In genomic region chr1:51960262-51960661, GRCh38 we compare ENCODE assay signal across 19 cellular contexts. TPM values are rescaled to one million over a fixed set of nuclear protein-coding genes. Genes with fewer than 3 reads are reported as not detected.
DNase-seq lines count a peak whose midpoint lies in the region; ATAC-seq, FAIRE-seq and TF ChIP-seq lines count a peak whose summit lies in the region.
"Had no signal": no experiment of that assay in that cellular context is flagged by ENCODE, and none has a peak within 500 bp of the region (broad histone marks: within the 10 kb centered on the region; RNA-seq: fewer than 3 reads in every experiment).

No MANE protein-coding gene starts in this region.

- no peak overlapping the region for H3K27ac ChIP-seq in colonic mucosa
- H3K27ac ChIP-seq: gastrocnemius medialis, lower lobe of right lung, SJSA1 had no signal

- no peaks in the 10 kb centered on the region for H3K36me3 ChIP-seq in bronchial epithelial cell (ENCODE audit: control insufficient read depth, insufficient read depth, low read length)
- H3K36me3 ChIP-seq in colonic mucosa: no peaks in the 10 kb centered on the region
- H3K36me3 ChIP-seq: gastrocnemius medialis, lower lobe of right lung, MG63 had no signal

- TF ChIP-seq CTCF in bronchial epithelial cell (IDR thresholded peaks at IDR 0.05; ENCODE audit: insufficient read depth, low read length, severe bottlenecking) (no peak), colonic mucosa (IDR thresholded peaks at IDR 0.05) (no peak)

- H3K27me3 Mint-ChIP-seq in stimulated activated memory B cell treated with anti-CD40 and anti-IgM and Interleukin-4, amounts not matched to agents 10 μg/mL and 1 μg/mL and 100 μg/mL, for 72 hours: peaks cover 18% of the 10 kb centered on the region
- H3K27me3 Mint-ChIP-seq: activated CD4-positive, alpha-beta memory T cell treated with anti-CD3 and anti-CD28 coated beads for 36 hours had no signal

- FAIRE-seq in bronchial epithelial cell (lab: Jason Lieb, UNC): no peak
- FAIRE-seq: endometrium, HTR-8/SVneo had no signal

- no peak overlapping the region for H3K4me3 Mint-ChIP-seq in stimulated activated memory B cell treated with anti-CD40 and anti-IgM and Interleukin-4, amounts not matched to agents 10 μg/mL and 1 μg/mL and 100 μg/mL, for 72 hours
- H3K4me3 Mint-ChIP-seq: activated CD4-positive, alpha-beta memory T cell treated with anti-CD3 and anti-CD28 coated beads for 36 hours; activated naive CD8-positive, alpha-beta T cell treated with anti-CD3 and anti-CD28 coated beads, Interleukin-2, amount 50 U/mL, for 24 hours; CD8-positive, alpha-beta memory T cell; naive thymus-derived CD8-positive, alpha-beta T cell had no signal

- H3K4me3 ChIP-seq in bronchial epithelial cell (ENCODE audit: low read depth, low read length): no peak overlapping the region
- no peak overlapping the region for H3K4me3 ChIP-seq in colonic mucosa
- H3K4me3 ChIP-seq: gastrocnemius medialis, lower lobe of right lung, MG63, SJSA1 had no signal

- H3K9ac ChIP-seq in colonic mucosa (ENCODE audit: low read depth in 2 of 2, low read length in 2 of 2): no peak overlapping the region

- intact Hi-C loops in colonic mucosa (cut with DNase I): no loop called here

- H3K4me1 Mint-ChIP-seq in stimulated activated memory B cell treated with anti-CD40 and anti-IgM and Interleukin-4, amounts not matched to agents 10 μg/mL and 1 μg/mL and 100 μg/mL, for 72 hours: peaks cover 20% of the 10 kb centered on the region
- H3K4me1 Mint-ChIP-seq: CD8-positive, alpha-beta memory T cell had no signal

- H3K27me3 ChIP-seq in bronchial epithelial cell (ENCODE audit: control insufficient read depth, insufficient read depth, low read length) (no peaks in the 10 kb centered on the region), colonic mucosa (no peaks in the 10 kb centered on the region)
- H3K27me3 ChIP-seq: MG63, SJSA1 had no signal

- peak; percentile 66 for DNase-seq in NK-92 treated with Interleukin-12 subunit alpha and Interleukin-12 subunit beta, amount 100 ng/mL, for 24 hours (lab: John Stamatoyannopoulos, UW)
- DNase-seq in NK-92 (lab: John Stamatoyannopoulos, UW; ENCODE audit: unreplicated experiment) (no peak), NCI-H460 (ENCODE audit: extremely low read depth, low read depth) (peak; percentile 95), bronchial epithelial cell (ENCODE audit: low read depth) (peak; percentile 50), colonic mucosa (no peak)
- no peak for DNase-seq in activated naive CD4-positive, alpha-beta T cell treated with anti-CD3 and anti-CD28 coated beads, Interleukin-2, amount 50 U/mL, for 16 hours
- DNase-seq: activated CD4-positive, alpha-beta memory T cell treated with anti-CD3 and anti-CD28 coated beads for 36 hours; activated naive CD8-positive, alpha-beta T cell treated with anti-CD3 and anti-CD28 coated beads, Interleukin-2, amount 50 U/mL, for 24 hours; CD8-positive, alpha-beta memory T cell; gastrocnemius medialis; GDM1; lower lobe of right lung; MG63; naive thymus-derived CD8-positive, alpha-beta T cell had no signal

- no peak for ATAC-seq in stimulated activated memory B cell treated with anti-CD40 and anti-IgM and Interleukin-4, amounts not matched to agents 10 μg/mL and 1 μg/mL and 100 μg/mL, for 72 hours
- ATAC-seq in GM21367 (IDR thresholded peaks at IDR 0.05; ENCODE audit: unreplicated experiment): no peak
- ATAC-seq: activated naive CD8-positive, alpha-beta T cell treated with anti-CD3 and anti-CD28 coated beads, Interleukin-2, amount 50 U/mL, for 24 hours; gastrocnemius medialis; lower lobe of right lung; naive thymus-derived CD8-positive, alpha-beta T cell had no signal

- no peaks in the 10 kb centered on the region for H3K9me3 ChIP-seq in colonic mucosa
- H3K9me3 ChIP-seq: gastrocnemius medialis, lower lobe of right lung, MG63, SJSA1 had no signal

- H3K36me3 Mint-ChIP-seq in stimulated activated memory B cell treated with anti-CD40 and anti-IgM and Interleukin-4, amounts not matched to agents 10 μg/mL and 1 μg/mL and 100 μg/mL, for 72 hours: no peaks in the 10 kb centered on the region
- H3K36me3 Mint-ChIP-seq: activated CD4-positive, alpha-beta memory T cell treated with anti-CD3 and anti-CD28 coated beads for 36 hours; CD8-positive, alpha-beta memory T cell; naive thymus-derived CD8-positive, alpha-beta T cell had no signal

- no peaks in the 10 kb centered on the region for H3K4me1 ChIP-seq in colonic mucosa
- H3K4me1 ChIP-seq: gastrocnemius medialis, lower lobe of right lung had no signal

- H3K9me3 Mint-ChIP-seq in stimulated activated memory B cell treated with anti-CD40 and anti-IgM and Interleukin-4, amounts not matched to agents 10 μg/mL and 1 μg/mL and 100 μg/mL, for 72 hours: no peaks in the 10 kb centered on the region
- H3K9me3 Mint-ChIP-seq: activated CD4-positive, alpha-beta memory T cell treated with anti-CD3 and anti-CD28 coated beads for 36 hours; activated naive CD8-positive, alpha-beta T cell treated with anti-CD3 and anti-CD28 coated beads, Interleukin-2, amount 50 U/mL, for 24 hours; CD8-positive, alpha-beta memory T cell; naive thymus-derived CD8-positive, alpha-beta T cell had no signal

- peak overlapping the region; percentile 16 for H3K27ac Mint-ChIP-seq in stimulated activated memory B cell treated with anti-CD40 and anti-IgM and Interleukin-4, amounts not matched to agents 10 μg/mL and 1 μg/mL and 100 μg/mL, for 72 hours
- H3K27ac Mint-ChIP-seq: activated CD4-positive, alpha-beta memory T cell treated with anti-CD3 and anti-CD28 coated beads for 36 hours; activated naive CD8-positive, alpha-beta T cell treated with anti-CD3 and anti-CD28 coated beads, Interleukin-2, amount 50 U/mL, for 24 hours; CD8-positive, alpha-beta memory T cell; naive thymus-derived CD8-positive, alpha-beta T cell had no signal

RNA-seq across cellular contexts. Expression of gene RAB3B, which starts 30.2 kb away (rescaled TPM):
- 88.3 and 96.5 TPM in 2 replicates for total RNA-seq in NCI-H460 (2014; rRNA removed; shearing (Covaris generic))
- 49.5 and 61.5 TPM in 2 replicates for polyA plus RNA-seq in NCI-H460 (2014; cell fraction: nucleus; rRNA removed)
- total RNA-seq in bronchial epithelial cell (2.2 and 3.4 TPM in 2 replicates), colonic mucosa (1 to 10 TPM; 3.6 to 6.0 TPM)

Comparison
In these comparisons a context has a peak if more than half of its experiments do, and no peak if none do; other contexts are left out.
1. DNase-seq: peak in NK-92 treated with Interleukin-12 subunit alpha and Interleukin-12 subunit beta, amount 100 ng/mL, for 24 hours (single experiment), NCI-H460 (single experiment) and bronchial epithelial cell (single experiment); none in NK-92 (single experiment), activated naive CD4-positive, alpha-beta T cell treated with anti-CD3 and anti-CD28 coated beads, Interleukin-2, amount 50 U/mL, for 16 hours (single experiment) and colonic mucosa (single experiment).
2. RNA of gene RAB3B, which starts 30.2 kb away (total RNA-seq): 88.3 to 96.5 TPM in NCI-H460; 3.6 to 6.0 TPM in colonic mucosa and 2.2 to 3.4 TPM in bronchial epithelial cell; every median in the first group is over 10 times any median in the second.